Comparison of ENCODE assay signal across 8 cellular contexts in the genomic region with DNA sequence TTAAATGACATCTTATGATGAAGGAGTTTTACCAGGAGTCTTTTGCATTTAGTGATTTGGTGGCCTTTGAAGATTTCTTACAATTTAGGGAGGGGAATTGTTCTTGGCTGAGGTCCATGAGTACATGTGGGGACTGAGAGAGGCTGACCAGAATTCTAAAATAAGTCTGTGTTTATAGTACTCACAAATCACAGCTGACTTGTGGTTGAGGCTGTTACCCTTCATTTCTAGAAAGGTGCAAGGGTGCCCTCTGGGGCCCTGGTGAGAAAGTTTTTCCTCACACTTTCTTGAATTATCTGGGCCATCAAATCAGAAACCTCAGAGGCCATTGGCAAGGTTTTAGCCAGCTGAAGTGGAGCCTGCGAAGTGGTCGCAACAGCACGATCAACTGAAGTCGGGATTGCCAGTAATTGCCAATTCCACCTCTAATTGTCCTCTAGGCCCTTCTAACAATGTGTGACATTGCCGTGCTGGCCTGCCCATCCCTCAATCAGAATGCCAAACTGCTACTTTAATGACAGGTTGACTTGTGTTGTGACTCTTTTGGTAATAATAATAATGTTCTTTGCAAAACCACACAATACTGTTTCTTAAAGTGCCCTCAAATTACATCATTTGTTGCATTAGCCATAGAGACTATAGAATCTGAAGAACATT.
DNase-seq lines count a peak whose midpoint lies in the region; ATAC-seq and TF ChIP-seq lines count a peak whose summit lies in the region.

No MANE protein-coding gene starts in this region.

- TF ChIP-seq CTCF in 22Rv1 (IDR thresholded peaks at IDR 0.05) (peak; percentile 53), GM13977 (IDR thresholded peaks at IDR 0.05; ENCODE audit: extremely low read depth, insufficient read depth, missing control alignments) (peak; percentile 64), epithelial cell of esophagus (IDR thresholded peaks at IDR 0.05; ENCODE audit: insufficient read depth, low read depth, low read length, missing control alignments) (peak; percentile 68)

- peak; percentile 89 for ATAC-seq in HG02798 (IDR thresholded peaks at IDR 0.05; ENCODE audit: poor library complexity, unreplicated experiment)

- in situ Hi-C loops in GM13977 (cut with MboI; ENCODE audit: low pct_unique_long_range_greater_than_20kb, low sequenced_read_pairs, unreplicated experiment), result no loop called here

- DNase-seq in GM13977 (ENCODE audit: low spot score), result peak; percentile 12
- peak; percentile 51 for DNase-seq in OCI-M1 (lab: John Stamatoyannopoulos, UW)
- DNase-seq in epithelial cell of esophagus (ENCODE audit: low read depth), result peak; percentile 66
- peak; percentile 94 for DNase-seq in myocyte (ENCODE audit: low read depth)
- DNase-seq in activated CD4-positive, CD25-positive, alpha-beta regulatory T cell treated with anti-CD3 and anti-CD28 coated beads, Interleukin-2, amount 50 U/mL, for 72 hours, result no peak
- DNase-seq in DMS114 treated with DMSO at 0.1 percent for 48 hours (lab: John Stamatoyannopoulos, UW; ENCODE audit: unreplicated experiment), result no peak

- H3K4me3 ChIP-seq in epithelial cell of esophagus (ENCODE audit: low read length), result no peak overlapping the region

- H3K27ac ChIP-seq in 22Rv1, result no peak overlapping the region

Comparison
In these comparisons a context has a peak if more than half of its experiments do, and no peak if none do; other contexts are left out.
1. DNase-seq: peak in GM13977 (single experiment), OCI-M1 (single experiment), epithelial cell of esophagus (single experiment) and myocyte (single experiment); none in activated CD4-positive, CD25-positive, alpha-beta regulatory T cell treated with anti-CD3 and anti-CD28 coated beads, Interleukin-2, amount 50 U/mL, for 72 hours (single experiment) and DMS114 treated with DMSO at 0.1 percent for 48 hours (single experiment).
2. Peak in every context shown above with its lines, with median percentiles within 50 percentile points of each other: CTCF ChIP-seq.